ENCODE assay signal across 1 cellular context in genomic region chr12:90851800-90852718, GRCh38.
TF ChIP-seq lines count a peak whose summit lies in the region.

No MANE protein-coding gene starts in this region.

TF ChIP-seq in HepG2, 621 proteins besides CTCF, POLR2A, EP300 and RAD21 (continued from another document and continues in another):
- TF ChIP-seq SP2 (CRISPR knock-in tag; IDR thresholded peaks at IDR 0.05), result no peak
- no peak for TF ChIP-seq ZNF367 (CRISPR knock-in tag; IDR thresholded peaks at IDR 0.05; ENCODE audit: borderline replicate concordance)
- TF ChIP-seq ZNF530 (CRISPR knock-in tag; IDR thresholded peaks at IDR 0.05; ENCODE audit: low read depth), result no peak
- peak; percentile 98 for TF ChIP-seq GATAD2A (CRISPR knock-in tag; IDR thresholded peaks at IDR 0.05)
- TF ChIP-seq FOSL1 (CRISPR knock-in tag; IDR thresholded peaks at IDR 0.05; ENCODE audit: borderline replicate concordance), result peak; percentile 55; the same call in 1 of the 2 replicates
- TF ChIP-seq ZNF816 (CRISPR knock-in tag; IDR thresholded peaks at IDR 0.05; ENCODE audit: borderline replicate concordance), result peak; percentile 18; the same call in 1 of the 2 replicates
- peak; percentile 43 for TF ChIP-seq TEAD3 (CRISPR knock-in tag; optimal IDR thresholded peaks at IDR 0.05; ENCODE audit: borderline replicate concordance)
- no peak for TF ChIP-seq SNRNP70 (IDR thresholded peaks at IDR 0.05; ENCODE audit: low read depth, low read length)
- TF ChIP-seq KDM1A (CRISPR knock-in tag; IDR thresholded peaks at IDR 0.05), result 0 out of 2 replicates have a peak, but pooled peaks have one; percentile 14
- no peak for TF ChIP-seq SP4 (CRISPR knock-in tag; IDR thresholded peaks at IDR 0.05)
- TF ChIP-seq HHEX (CRISPR knock-in tag; IDR thresholded peaks at IDR 0.05), result peak; percentile 95
- no peak for TF ChIP-seq STAT5B (CRISPR knock-in tag; IDR thresholded peaks at IDR 0.05)
- no peak for TF ChIP-seq ZNF441 (CRISPR knock-in tag; IDR thresholded peaks at IDR 0.05; ENCODE audit: borderline replicate concordance)
- TF ChIP-seq PPARG (CRISPR knock-in tag; conservative IDR thresholded peaks at IDR 0.05), result peak; percentile 96
- 0 out of 2 replicates have a peak, but pooled peaks have one; percentile 29 for TF ChIP-seq ZBTB3 (CRISPR knock-in tag; IDR thresholded peaks at IDR 0.05; ENCODE audit: borderline replicate concordance, low read depth)
- no peak for TF ChIP-seq SATB2 (CRISPR knock-in tag; IDR thresholded peaks at IDR 0.05)
- no peak for TF ChIP-seq CC2D1A (CRISPR knock-in tag; IDR thresholded peaks at IDR 0.05)
- peak; percentile 78 for TF ChIP-seq ATF1 (CRISPR knock-in tag; IDR thresholded peaks at IDR 0.05)
- TF ChIP-seq ZNF691 (CRISPR knock-in tag; IDR thresholded peaks at IDR 0.05; ENCODE audit: borderline replicate concordance, low read depth), result no peak
- TF ChIP-seq WIZ (CRISPR knock-in tag; IDR thresholded peaks at IDR 0.05), result no peak
- TF ChIP-seq SIX1 (CRISPR knock-in tag; IDR thresholded peaks at IDR 0.05; ENCODE audit: borderline replicate concordance), result peak; percentile 92
- peak; percentile 70 for TF ChIP-seq ZEB1 (IDR thresholded peaks at IDR 0.05; ENCODE audit: insufficient replicate concordance, low read depth)
- TF ChIP-seq AHR (CRISPR knock-in tag; IDR thresholded peaks at IDR 0.05), result no peak
- TF ChIP-seq JUNB (CRISPR knock-in tag; IDR thresholded peaks at IDR 0.05; ENCODE audit: borderline replicate concordance), result peak; percentile 57; the same call in 1 of the 2 replicates
- peak; percentile 62 for TF ChIP-seq TBL1XR1 (IDR thresholded peaks at IDR 0.05; ENCODE audit: borderline replicate concordance, low read length, partially characterized antibody)
- TF ChIP-seq HDAC1 (CRISPR knock-in tag; IDR thresholded peaks at IDR 0.05), result peak; percentile 80
- no peak for TF ChIP-seq ZNF224 (CRISPR knock-in tag; IDR thresholded peaks at IDR 0.05)
- peak; percentile 93 for TF ChIP-seq TBX3 (IDR thresholded peaks at IDR 0.05; ENCODE audit: borderline replicate concordance)
- TF ChIP-seq MAF1 (CRISPR knock-in tag; IDR thresholded peaks at IDR 0.05; ENCODE audit: borderline replicate concordance), result no peak
- peak; percentile 95 for TF ChIP-seq KAT2B (IDR thresholded peaks at IDR 0.05; ENCODE audit: borderline replicate concordance, low read depth, low read length)
- TF ChIP-seq POGK (CRISPR knock-in tag; conservative IDR thresholded peaks at IDR 0.05), result 0 out of 2 replicates have a peak, but pooled peaks have one; percentile 23
- peak; percentile 43; the same call in 1 of the 2 replicates for TF ChIP-seq NFKBIZ (CRISPR knock-in tag; IDR thresholded peaks at IDR 0.05)
- peak; percentile 57; the same call in 1 of the 2 replicates for TF ChIP-seq TFE3 (CRISPR knock-in tag; IDR thresholded peaks at IDR 0.05)
- TF ChIP-seq SRSF4 (IDR thresholded peaks at IDR 0.05; ENCODE audit: low read depth, low read length, poor library complexity, severe bottlenecking), result no peak
- TF ChIP-seq ZGPAT (CRISPR knock-in tag; IDR thresholded peaks at IDR 0.05), result peak; percentile 87; the same call in 1 of the 2 replicates
- no peak for TF ChIP-seq ZNF432 (CRISPR knock-in tag; IDR thresholded peaks at IDR 0.05; ENCODE audit: borderline replicate concordance)
- TF ChIP-seq MEIS1 (CRISPR knock-in tag; IDR thresholded peaks at IDR 0.05; ENCODE audit: borderline replicate concordance), result no peak
- no peak for TF ChIP-seq ZNF883 (CRISPR knock-in tag; IDR thresholded peaks at IDR 0.05; ENCODE audit: not compliant biosample characterization)
- TF ChIP-seq MEF2D (CRISPR knock-in tag; IDR thresholded peaks at IDR 0.05), result peak; percentile 80
- peak; percentile 41; the same call in 1 of the 2 replicates for TF ChIP-seq KLF6 (CRISPR knock-in tag; IDR thresholded peaks at IDR 0.05)
- TF ChIP-seq CREB1 (IDR thresholded peaks at IDR 0.05), result no peak; the same call in 1 of the 2 replicates
- peak; percentile 79 for TF ChIP-seq CREB1 (CRISPR knock-in tag; IDR thresholded peaks at IDR 0.05)
- peak; percentile 81 for TF ChIP-seq GFI1 (CRISPR knock-in tag; IDR thresholded peaks at IDR 0.05; ENCODE audit: borderline replicate concordance)
- TF ChIP-seq EHMT2 (IDR thresholded peaks at IDR 0.05; ENCODE audit: borderline replicate concordance, low read depth, low read length), result peak; percentile 76; the same call in 1 of the 2 replicates
- TF ChIP-seq KLF11 (CRISPR knock-in tag; IDR thresholded peaks at IDR 0.05), result no peak
- no peak for TF ChIP-seq USF2 (IDR thresholded peaks at IDR 0.05; ENCODE audit: low read depth, low read length)
- no peak for TF ChIP-seq USF2 (CRISPR knock-in tag; IDR thresholded peaks at IDR 0.05; ENCODE audit: borderline replicate concordance)
- peak; percentile 51; the same call in 1 of the 2 replicates for TF ChIP-seq GATAD1 (CRISPR knock-in tag; IDR thresholded peaks at IDR 0.05)
- peak; percentile 97 for TF ChIP-seq RARA (CRISPR knock-in tag; IDR thresholded peaks at IDR 0.05)
- TF ChIP-seq ZNF773 (CRISPR knock-in tag; IDR thresholded peaks at IDR 0.05; ENCODE audit: borderline replicate concordance), result no peak
- peak; percentile 99 for TF ChIP-seq ONECUT2 (CRISPR knock-in tag; IDR thresholded peaks at IDR 0.05)
- TF ChIP-seq SIN3B (IDR thresholded peaks at IDR 0.05; ENCODE audit: low read length), result no peak
- TF ChIP-seq HOMEZ (CRISPR knock-in tag; IDR thresholded peaks at IDR 0.05; ENCODE audit: low read depth), result peak; percentile 78; the same call in 1 of the 2 replicates
- TF ChIP-seq ZNF597 (CRISPR knock-in tag; IDR thresholded peaks at IDR 0.05), result no peak
- no peak for TF ChIP-seq BORCS8-MEF2B (CRISPR knock-in tag; IDR thresholded peaks at IDR 0.05)
- TF ChIP-seq RBM22 (optimal IDR thresholded peaks at IDR 0.05; ENCODE audit: low read length), result no peak
- peak; percentile 88 for TF ChIP-seq BCL6 (CRISPR knock-in tag; IDR thresholded peaks at IDR 0.05)
- no peak for TF ChIP-seq HNRNPL (IDR thresholded peaks at IDR 0.05; ENCODE audit: low read depth, low read length)
- no peak for TF ChIP-seq AKAP8 (CRISPR knock-in tag; IDR thresholded peaks at IDR 0.05)
- TF ChIP-seq SMARCC2 (IDR thresholded peaks at IDR 0.05), result peak; percentile 88
- TF ChIP-seq ARNTL (CRISPR knock-in tag; IDR thresholded peaks at IDR 0.05), result peak; percentile 53; the same call in 1 of the 2 replicates
- TF ChIP-seq SMYD3 (CRISPR knock-in tag; IDR thresholded peaks at IDR 0.05), result 0 out of 2 replicates have a peak, but pooled peaks have one; percentile 15
- TF ChIP-seq ZNF879 (CRISPR knock-in tag; IDR thresholded peaks at IDR 0.05), result no peak
- TF ChIP-seq POGZ (CRISPR knock-in tag; IDR thresholded peaks at IDR 0.05), result peak; percentile 80
- TF ChIP-seq CENPX (CRISPR knock-in tag; IDR thresholded peaks at IDR 0.05), result no peak
- TF ChIP-seq ZNF24 (IDR thresholded peaks at IDR 0.05), result no peak
- 0 out of 2 replicates have a peak, but pooled peaks have one; percentile 41 for TF ChIP-seq CBFB (CRISPR knock-in tag; IDR thresholded peaks at IDR 0.05)
- TF ChIP-seq KDM5A (IDR thresholded peaks at IDR 0.05; ENCODE audit: borderline replicate concordance, low read length), result no peak
- TF ChIP-seq FOXP1 (IDR thresholded peaks at IDR 0.05), result peak; percentile 96
- TF ChIP-seq FOXP1 (CRISPR knock-in tag; IDR thresholded peaks at IDR 0.05), result peak; percentile 99
- no peak for TF ChIP-seq ZSCAN20 (CRISPR knock-in tag; IDR thresholded peaks at IDR 0.05; ENCODE audit: borderline replicate concordance)
